ENCODE assay signal across 9 cellular contexts in genomic region chr2:56077352-56077915, GRCh38.
DNase-seq lines count a peak whose midpoint lies in the region; ATAC-seq and TF ChIP-seq lines count a peak whose summit lies in the region.
"Had no signal": no experiment of that assay in that cellular context is flagged by ENCODE, and none has a peak within 500 bp of the region (broad histone marks: within the 10 kb centered on the region; RNA-seq: fewer than 3 reads in every experiment).

No MANE protein-coding gene starts in this region.

- peak; percentile 15 for DNase-seq in NCI-H2171 treated with DMSO at 0.1 percent for 48 hours (lab: John Stamatoyannopoulos, UW)
- no peak for DNase-seq in NCI-H2171 (lab: John Stamatoyannopoulos, UW)
- peak; percentile 56 for DNase-seq in NCI-H146 (lab: John Stamatoyannopoulos, UW)
- peak; percentile 50 for DNase-seq in choroid plexus epithelial cell (ENCODE audit: low read depth)
- peak; percentile 19 for DNase-seq in pons (ENCODE audit: low spot score)

- TF ChIP-seq CTCF in choroid plexus epithelial cell (conservative IDR thresholded peaks at IDR 0.05; ENCODE audit: low read depth, low read length), result peak; percentile 72

- no peak overlapping the region for H3K4me3 ChIP-seq in choroid plexus epithelial cell (ENCODE audit: low read depth, low read length)
- H3K4me3 ChIP-seq: BLaER1 treated with 17β-estradiol and CSF1 and Interleukin-3, amounts not matched to agents 10 nM and 100 nM had no signal

- ATAC-seq in GM19395 (IDR thresholded peaks at IDR 0.05; ENCODE audit: unreplicated experiment), result no peak
- ATAC-seq in HG02763 (IDR thresholded peaks at IDR 0.05; ENCODE audit: unreplicated experiment), result no peak
- ATAC-seq in HG02973 (IDR thresholded peaks at IDR 0.05; ENCODE audit: unreplicated experiment), result no peak
